In the genomic region with DNA sequence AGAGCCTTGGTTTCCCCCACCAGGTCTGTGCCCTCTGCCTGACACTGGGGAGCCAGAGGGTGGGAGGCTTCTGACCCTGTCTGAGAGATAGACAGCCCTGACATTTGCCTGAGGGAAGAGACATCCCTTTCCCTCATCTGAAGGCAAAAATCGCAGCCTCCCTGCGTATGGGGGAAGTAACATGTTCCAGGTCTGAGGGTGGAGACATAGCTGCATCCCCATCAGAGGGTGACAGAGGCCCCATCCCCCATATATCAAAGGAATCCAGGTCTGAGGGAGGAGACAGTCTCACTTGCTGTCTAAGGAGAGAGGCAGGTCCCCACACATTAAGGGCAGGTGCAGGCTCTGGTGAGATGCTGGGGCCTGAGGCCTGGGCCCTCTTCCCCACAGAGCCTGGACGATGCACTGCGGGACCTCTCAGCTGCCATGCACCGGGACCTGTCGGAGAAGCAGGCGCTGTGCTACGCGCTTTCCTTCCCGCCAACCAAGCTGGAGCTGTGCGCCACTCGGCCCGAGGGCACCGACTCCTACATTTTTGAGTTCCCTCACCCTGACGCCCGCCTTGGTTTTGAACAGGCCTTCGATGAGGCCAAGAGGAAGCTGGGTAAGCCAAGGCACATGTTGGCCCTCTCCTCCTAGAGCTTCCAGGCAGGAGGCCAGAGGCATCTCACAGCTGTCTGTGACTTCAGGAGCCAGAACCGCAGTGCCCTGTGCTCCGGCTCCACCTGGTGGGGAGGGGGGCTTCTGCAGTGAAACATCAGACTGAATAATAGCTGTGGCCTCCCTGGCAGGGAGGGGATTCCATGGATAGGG, we compare ENCODE assay signal across 8 cellular contexts. TPM values are rescaled to one million over a fixed set of nuclear protein-coding genes. Genes with fewer than 3 reads are reported as not detected.
A peak's percentile ranks its signal among the peaks of the same experiment; 100 is the strongest.
DNase-seq lines count a peak whose midpoint lies in the region; ATAC-seq and TF ChIP-seq lines count a peak whose summit lies in the region.

No MANE protein-coding gene starts in this region.

- no peaks in the 10 kb centered on the region for H3K4me1 Mint-ChIP-seq in dendritic cell treated with granulocyte-macrophage colony-stimulating factor and Interleukin-4, amounts not matched to agents 40 ng/mL and 50 ng/mL, for 4 days (ENCODE audit: low read depth)

- no peaks in the 10 kb centered on the region for H3K27me3 Mint-ChIP-seq in dendritic cell treated with granulocyte-macrophage colony-stimulating factor and Interleukin-4, amounts not matched to agents 40 ng/mL and 50 ng/mL, for 4 days

- H3K4me3 ChIP-seq in AG09309 (ENCODE audit: control insufficient read depth, low read depth, low read length) (no peak overlapping the region), SJCRH30 (no peak overlapping the region), left lung (no peak overlapping the region)

- intact Hi-C loops in dendritic cell treated with granulocyte-macrophage colony-stimulating factor and Interleukin-4, amounts not matched to agents 40 ng/mL and 50 ng/mL, for 4 days (cut with micrococcal nuclease): no loop called here
- intact Hi-C loops in left lung (cut with DNase I): no loop called here

- H3K36me3 Mint-ChIP-seq in dendritic cell treated with granulocyte-macrophage colony-stimulating factor and Interleukin-4, amounts not matched to agents 40 ng/mL and 50 ng/mL, for 4 days (ENCODE audit: low read depth): peaks cover 24% of the 10 kb centered on the region

- no peak overlapping the region for H3K27ac ChIP-seq in SJCRH30
- no peak overlapping the region for H3K27ac ChIP-seq in left lung

- H3K27me3 ChIP-seq in SJCRH30 (no peaks in the 10 kb centered on the region), left lung (no peaks in the 10 kb centered on the region)

- H3K27ac Mint-ChIP-seq in dendritic cell treated with granulocyte-macrophage colony-stimulating factor and Interleukin-4, amounts not matched to agents 40 ng/mL and 50 ng/mL, for 4 days: peak overlapping the region; percentile 43

- no peaks in the 10 kb centered on the region for H3K9me3 Mint-ChIP-seq in dendritic cell treated with granulocyte-macrophage colony-stimulating factor and Interleukin-4, amounts not matched to agents 40 ng/mL and 50 ng/mL, for 4 days

- no peak overlapping the region for H3K4me3 Mint-ChIP-seq in dendritic cell treated with granulocyte-macrophage colony-stimulating factor and Interleukin-4, amounts not matched to agents 40 ng/mL and 50 ng/mL, for 4 days

- peak; percentile 42 for TF ChIP-seq CTCF in AG09309 (IDR thresholded peaks at IDR 0.05; ENCODE audit: control insufficient read depth, insufficient read depth, low read depth, low read length, missing control alignments)
- no peak for TF ChIP-seq CTCF in left lung (IDR thresholded peaks at IDR 0.05)

- ATAC-seq in left lung: no peak

- DNase-seq in AG09309 (ENCODE audit: low read depth): no peak
- DNase-seq in GM19238 (ENCODE audit: insufficient read length, low spot score): peak; percentile 57
- DNase-seq in SJCRH30: peak; percentile 65 to 71
- DNase-seq in pons (ENCODE audit: low spot score): peak; percentile 43
- DNase-seq in putamen (ENCODE audit: low spot score): no peak
- DNase-seq in left lung: no peak
- DNase-seq in hippocampal formation (lab: John Stamatoyannopoulos, UW): no peak

- H3K9me3 ChIP-seq in SJCRH30 (replicated peaks) (no peaks in the 10 kb centered on the region), left lung (no peaks in the 10 kb centered on the region)

- H3K4me1 ChIP-seq in SJCRH30: no peaks in the 10 kb centered on the region
- H3K4me1 ChIP-seq in left lung: no peaks in the 10 kb centered on the region

- H3K36me3 ChIP-seq in SJCRH30 (0 out of 2 replicates have a peak, but pooled peaks cover 5% of the 10 kb centered on the region), left lung (peaks cover 9 to 92% of the 10 kb centered on the region in 2 donors)

RNA-seq across cellular contexts. Expression of a gene that starts 16.1 kb away (rescaled TPM):
- 8.7 and 10.1 TPM in 2 replicates for total RNA-seq in SJCRH30 (2014; rRNA removed; shearing (Covaris generic))
- 10 to 100 TPM; 11.7 to 30.7 TPM for total RNA-seq in left lung

RNA-seq across cellular contexts. Expression of a gene that starts 52.1 kb away (rescaled TPM):
- 7.8 and 12.0 TPM in 2 replicates for total RNA-seq in SJCRH30 (2014; rRNA removed; shearing (Covaris generic))
- 10 to 100 TPM; 56.3 to 69.1 TPM for total RNA-seq in left lung

Comparison
In these comparisons a context has a peak if more than half of its experiments do, and no peak if none do; other contexts are left out.
1. DNase-seq: peak in GM19238 (single experiment), SJCRH30 (2 of 2) and pons (single experiment); none in AG09309 (single experiment), putamen (single experiment), left lung (0 of 2) and hippocampal formation (0 of 2).